21 cellular contexts compared by ENCODE assay signal in the genomic region with DNA sequence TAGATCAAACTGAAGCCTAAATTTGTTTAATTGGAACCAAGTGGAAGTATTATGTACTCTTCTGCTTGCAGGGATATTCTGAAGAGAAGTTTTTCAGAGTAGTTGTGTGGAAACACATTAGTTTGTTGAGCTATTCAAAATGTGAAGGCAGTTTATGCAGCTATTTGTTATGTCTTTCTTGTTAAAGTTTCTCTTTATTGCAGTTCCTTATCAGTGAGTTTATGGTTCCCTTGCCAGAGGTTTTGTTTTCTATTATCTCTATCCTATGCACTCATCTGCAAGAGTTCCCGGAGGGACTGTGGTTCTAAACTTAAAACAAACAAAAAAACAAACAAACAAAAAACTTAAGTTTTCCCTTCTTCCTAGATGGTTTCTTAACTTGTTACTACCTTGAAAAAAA.
"Had no signal": no experiment of that assay in that cellular context is flagged by ENCODE, and none has a peak within 500 bp of the region (broad histone marks: within the 10 kb centered on the region; RNA-seq: fewer than 3 reads in every experiment).

No MANE protein-coding gene starts in this region.

- H3K4me3 ChIP-seq: body of pancreas, SK-N-MC, thoracic aorta, upper lobe of right lung had no signal

- H3K27ac ChIP-seq: body of pancreas, SK-N-MC, thoracic aorta, upper lobe of right lung had no signal

- H3K27me3 Mint-ChIP-seq: activated B cell treated with CpG ODN at 0.5 μM for 24 hours; effector memory CD8-positive, alpha-beta T cell; progenitor cell of endocrine pancreas; stimulated activated naive CD8-positive, alpha-beta T cell treated with anti-CD3 and anti-CD28 coated beads, Interleukin-15, Interleukin-2, amounts not matched to agents 100 ng/mL and 50 ng/mL, for 24 hours had no signal

- H3K27ac Mint-ChIP-seq: activated B cell treated with CpG ODN at 0.5 μM for 24 hours; activated CD8-positive, alpha-beta T cell treated with anti-CD3 and anti-CD28 coated beads, Interleukin-2, amount 10 ng/mL, durations not matched to agents 7 days and 5 days; activated naive CD4-positive, alpha-beta T cell treated with anti-CD3 and anti-CD28 coated beads, Interleukin-2, amount 50 U/mL, for 72 hours; stimulated activated naive CD8-positive, alpha-beta T cell treated with anti-CD3 and anti-CD28 coated beads, Interleukin-15, Interleukin-2, amounts not matched to agents 100 ng/mL and 50 ng/mL, for 24 hours had no signal

- ATAC-seq: activated CD8-positive, alpha-beta T cell treated with anti-CD3 and anti-CD28 coated beads, Interleukin-2, amount 10 ng/mL, durations not matched to agents 7 days and 5 days; activated naive CD4-positive, alpha-beta T cell treated with anti-CD3 and anti-CD28 coated beads, Interleukin-2, amount 50 U/mL, for 72 hours; activated T-cell treated with anti-CD3 and anti-CD28 coated beads, Interleukin-2, amount 50 U/mL, for 72 hours; body of pancreas; effector memory CD8-positive, alpha-beta T cell; upper lobe of right lung had no signal

- H3K36me3 Mint-ChIP-seq: activated naive CD4-positive, alpha-beta T cell treated with anti-CD3 and anti-CD28 coated beads, Interleukin-2, amount 50 U/mL, for 72 hours had no signal

- DNase-seq: activated B cell treated with CpG ODN at 0.5 μM for 24 hours; activated CD4-positive, alpha-beta T cell treated with anti-CD3 and anti-CD28 coated beads for 48 hours; activated CD8-positive, alpha-beta memory T cell treated with anti-CD3 and anti-CD28 coated beads, Interleukin-2, amount 50 U/mL, for 4 hours; activated CD8-positive, alpha-beta T cell treated with anti-CD3 and anti-CD28 coated beads, Interleukin-2, amount 10 ng/mL, durations not matched to agents 7 days and 5 days; activated gamma-delta T cell; activated T-cell treated with anti-CD3 and anti-CD28 coated beads, Interleukin-2, amount 50 U/mL, for 72 hours; amniotic stem cell; body of pancreas; effector memory CD8-positive, alpha-beta T cell; hippocampal formation; mesendoderm; nephron progenitor cell; right cardiac atrium; stimulated activated CD4-positive, alpha-beta T cell treated with anti-CD3 and anti-CD28 coated beads, Interleukin-4, amount 100 ng/mL, for 4 hours; stimulated activated CD8-positive, alpha-beta memory T cell treated with anti-CD3 and anti-CD28 coated beads, Interleukin-4, amount 100 ng/mL, for 48 hours; upper lobe of right lung had no signal

- H3K9me3 Mint-ChIP-seq: activated B cell treated with CpG ODN at 0.5 μM for 24 hours; activated naive CD4-positive, alpha-beta T cell treated with anti-CD3 and anti-CD28 coated beads, Interleukin-2, amount 50 U/mL, for 72 hours; activated T-cell treated with anti-CD3 and anti-CD28 coated beads, Interleukin-2, amount 50 U/mL, for 72 hours; effector memory CD8-positive, alpha-beta T cell; nephron progenitor cell; stimulated activated naive CD8-positive, alpha-beta T cell treated with anti-CD3 and anti-CD28 coated beads, Interleukin-15, Interleukin-2, amounts not matched to agents 100 ng/mL and 50 ng/mL, for 24 hours had no signal

- H3K4me3 Mint-ChIP-seq: activated B cell treated with CpG ODN at 0.5 μM for 24 hours; activated CD8-positive, alpha-beta T cell treated with anti-CD3 and anti-CD28 coated beads, Interleukin-2, amount 10 ng/mL, durations not matched to agents 7 days and 5 days; activated T-cell treated with anti-CD3 and anti-CD28 coated beads, Interleukin-2, amount 50 U/mL, for 72 hours; effector memory CD8-positive, alpha-beta T cell; nephron progenitor cell; stimulated activated naive CD8-positive, alpha-beta T cell treated with anti-CD3 and anti-CD28 coated beads, Interleukin-15, Interleukin-2, amounts not matched to agents 100 ng/mL and 50 ng/mL, for 24 hours had no signal

- H3K27me3 ChIP-seq: body of pancreas, upper lobe of right lung had no signal
